ENCODE assay signal across 8 cellular contexts in genomic region chr19:2841858-2842574, GRCh38. TPM values are rescaled to one million over a fixed set of nuclear protein-coding genes. Genes with fewer than 3 reads are reported as not detected.
A peak's percentile ranks its signal among the peaks of the same experiment; 100 is the strongest.
DNase-seq lines count a peak whose midpoint lies in the region; ATAC-seq and TF ChIP-seq lines count a peak whose summit lies in the region.

No MANE protein-coding gene starts in this region.

- no peaks in the 10 kb centered on the region for H3K27me3 ChIP-seq in AG04450 (ENCODE audit: control insufficient read depth, insufficient read depth, low read length)
- no peaks in the 10 kb centered on the region for H3K27me3 ChIP-seq in SJCRH30

- POLR2A ChIA-PET in AG04450 (lab: Yijun Ruan, JAX) = interaction anchor here (1.0 to 1.8 kb wide), 2 partner anchors 109 to 366 kb away, joined by 3 to 9 read pairs; partner anchors contain the start of gene GADD45B

- H3K9me3 ChIP-seq in AG04450 (ENCODE audit: control insufficient read depth, insufficient read depth, low read length) = peaks cover 54% of the 10 kb centered on the region
- H3K9me3 ChIP-seq in SJCRH30 (replicated peaks) = no peaks in the 10 kb centered on the region

- H3K4me1 Mint-ChIP-seq in progenitor cell of endocrine pancreas (ENCODE audit: low read depth) = peaks cover 5% of the 10 kb centered on the region

- no peak overlapping the region for H3K27ac ChIP-seq in AG04450 (ENCODE audit: low read depth, low read length)
- no peak overlapping the region; the same call in 1 of the 2 replicates for H3K27ac ChIP-seq in SJCRH30

- peak overlapping the region; percentile 84 for H3K4me3 Mint-ChIP-seq in progenitor cell of endocrine pancreas (ENCODE audit: low read depth)

- TF ChIP-seq CTCF in AG04450 (IDR thresholded peaks at IDR 0.05; ENCODE audit: low read depth, low read length) = no peak
- no peak for TF ChIP-seq CTCF in fibroblast of pulmonary artery (IDR thresholded peaks at IDR 0.05; ENCODE audit: low read length, missing control alignments)
- no peak for TF ChIP-seq CTCF in progenitor cell of endocrine pancreas (IDR thresholded peaks at IDR 0.05; ENCODE audit: unreplicated experiment)

- peaks cover 47% of the 10 kb centered on the region for H3K36me3 Mint-ChIP-seq in progenitor cell of endocrine pancreas (ENCODE audit: insufficient read depth)

- peaks cover 17% of the 10 kb centered on the region for H3K9me3 Mint-ChIP-seq in progenitor cell of endocrine pancreas (ENCODE audit: low read depth)

- H3K4me3 ChIP-seq in AG04450 (ENCODE audit: low read depth, low read length) (peak overlapping the region; percentile 79), SJCRH30 (peak overlapping the region; percentile 91), fibroblast of pulmonary artery (replicated peaks; ENCODE audit: low read depth, low read length) (peak overlapping the region; percentile 76)

- H3K27ac Mint-ChIP-seq in progenitor cell of endocrine pancreas = peak overlapping the region; percentile 89

- H3K27me3 Mint-ChIP-seq in progenitor cell of endocrine pancreas = no peaks in the 10 kb centered on the region

- no peaks in the 10 kb centered on the region for H3K36me3 ChIP-seq in SJCRH30

- DNase-seq in AG04450 (ENCODE audit: low read depth, low spot score) = no peak
- no peak for DNase-seq in SJCRH30
- DNase-seq in fibroblast of pulmonary artery (ENCODE audit: low read depth) = no peak
- DNase-seq in progenitor cell of endocrine pancreas (ENCODE audit: low spot score, unreplicated experiment) = no peak
- no peak for DNase-seq in NAMALWA (ENCODE audit: low spot score)
- no peak for DNase-seq in foreskin melanocyte

- CTCF ChIA-PET in AG04450 (lab: Charles Lee) = interaction anchor here (1.3 kb wide), 1 partner anchor 9 kb away, joined by 7 read pairs; no protein-coding TSS in a partner anchor

- H3K4me1 ChIP-seq in SJCRH30 = peaks cover 17% of the 10 kb centered on the region

- ATAC-seq in GM21360 (IDR thresholded peaks at IDR 0.05; ENCODE audit: unreplicated experiment) (peak; percentile 16), GM21515 (IDR thresholded peaks at IDR 0.05; ENCODE audit: unreplicated experiment) (no peak)

RNA-seq across cellular contexts. Expression of gene ZNF555, which starts 0.7 kb away (rescaled TPM):
- polyA plus RNA-seq in AG04450 (2011; rRNA removed) = 6.2 and 7.1 TPM in 2 replicates
- 8.8 and 12.2 TPM in 2 replicates for polyA minus RNA-seq in AG04450 (2011; rRNA and poly(A)+ RNA removed)
- total RNA-seq in SJCRH30 (2014; rRNA removed; shearing (Covaris generic)) = 10.7 and 11.8 TPM in 2 replicates
- 13.3 and 13.7 TPM in 2 replicates for total RNA-seq in progenitor cell of endocrine pancreas

RNA-seq across cellular contexts. Expression of gene ZNF554, which starts 22.3 kb away (rescaled TPM):
- 1.8 and 2.0 TPM in 2 replicates for polyA plus RNA-seq in AG04450 (2011; rRNA removed)
- polyA minus RNA-seq in AG04450 (2011; rRNA and poly(A)+ RNA removed) = 3.0 and 3.8 TPM in 2 replicates
- 1.3 and 1.6 TPM in 2 replicates for total RNA-seq in SJCRH30 (2014; rRNA removed; shearing (Covaris generic))
- 12.1 and 14.1 TPM in 2 replicates for total RNA-seq in progenitor cell of endocrine pancreas

RNA-seq across cellular contexts. Expression of gene ZNF556, which starts 25.1 kb away (rescaled TPM):
- polyA plus RNA-seq in AG04450 (2011; rRNA removed) = not detected in 2 replicates
- not detected in 2 replicates for polyA minus RNA-seq in AG04450 (2011; rRNA and poly(A)+ RNA removed)
- 18.4 and 21.3 TPM in 2 replicates for total RNA-seq in SJCRH30 (2014; rRNA removed; shearing (Covaris generic))
- total RNA-seq in progenitor cell of endocrine pancreas = not detected in 2 replicates

RNA-seq across cellular contexts. Expression of gene THOP1, which starts 56.7 kb away (rescaled TPM):
- 35.4 and 45.6 TPM in 2 replicates for polyA plus RNA-seq in AG04450 (2011; rRNA removed)
- 49.8 and 54.4 TPM in 2 replicates for polyA minus RNA-seq in AG04450 (2011; rRNA and poly(A)+ RNA removed)
- 114 and 119 TPM in 2 replicates for total RNA-seq in SJCRH30 (2014; rRNA removed; shearing (Covaris generic))
- total RNA-seq in progenitor cell of endocrine pancreas = 103 and 108 TPM in 2 replicates

RNA-seq across cellular contexts. Expression of gene ZNF57, which starts 58.7 kb away (rescaled TPM):
- polyA plus RNA-seq in AG04450 (2011; rRNA removed) = 2.3 and 2.4 TPM in 2 replicates
- 4.0 and 5.9 TPM in 2 replicates for polyA minus RNA-seq in AG04450 (2011; rRNA and poly(A)+ RNA removed)
- total RNA-seq in SJCRH30 (2014; rRNA removed; shearing (Covaris generic)) = 16.7 and 18.9 TPM in 2 replicates
- total RNA-seq in progenitor cell of endocrine pancreas = 3.8 and 5.3 TPM in 2 replicates

Comparison
In these comparisons a context has a peak if more than half of its experiments do, and no peak if none do; other contexts are left out.
1. RNA of gene ZNF556, which starts 25.1 kb away (total RNA-seq): 18.4 to 21.3 TPM in SJCRH30; not detected in progenitor cell of endocrine pancreas; every median in the first group is over 10 times any median in the second.
2. Peak in every context shown above with its lines, with median percentiles within 50 percentile points of each other: H3K4me3 ChIP-seq.